13 cellular contexts compared by ENCODE assay signal in the genomic region with DNA sequence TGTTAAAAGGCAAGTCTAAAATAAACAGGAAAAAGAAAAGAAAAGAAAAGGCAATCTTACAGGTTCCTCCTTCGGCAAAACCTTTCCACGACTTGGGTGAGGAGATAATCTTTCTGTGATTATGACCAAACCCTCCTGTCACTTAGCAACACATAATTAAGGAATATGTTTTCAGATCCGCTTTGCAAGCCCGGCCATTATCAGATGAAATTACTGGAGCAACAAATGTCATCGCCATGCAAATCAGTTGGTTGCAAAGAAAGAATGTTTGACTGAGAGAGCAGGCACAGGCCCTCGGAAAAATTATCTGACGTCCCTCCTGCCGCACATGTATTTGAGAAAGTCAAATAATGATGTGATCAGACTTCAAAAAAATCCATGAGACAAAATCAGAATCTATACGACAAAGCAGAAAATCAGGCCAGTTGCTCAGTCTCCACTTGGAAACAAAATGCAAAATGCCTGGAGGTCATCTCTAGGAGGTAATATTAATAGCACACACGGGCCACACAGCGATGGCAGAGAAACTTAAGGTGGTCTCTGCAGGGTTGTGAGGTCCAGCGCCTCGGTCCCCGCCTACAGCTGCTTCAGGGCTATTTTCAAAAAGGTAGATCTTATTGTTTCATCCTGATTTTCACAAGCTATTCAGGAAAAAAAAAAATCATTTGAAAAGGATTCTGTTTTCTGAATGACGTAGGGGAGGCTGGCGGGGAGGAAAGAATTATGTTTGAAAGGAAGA.
DNase-seq lines count a peak whose midpoint lies in the region; ATAC-seq, FAIRE-seq and TF ChIP-seq lines count a peak whose summit lies in the region.
"Had no signal": no experiment of that assay in that cellular context is flagged by ENCODE, and none has a peak within 500 bp of the region (broad histone marks: within the 10 kb centered on the region; RNA-seq: fewer than 3 reads in every experiment).

No MANE protein-coding gene starts in this region.

- intact Hi-C loops in pancreas (cut with DNase I), result no loop called here
- intact Hi-C loops in CD4-positive, alpha-beta memory T cell (cut with micrococcal nuclease), result no loop called here

- CTCF ChIA-PET in CD4-positive, alpha-beta memory T cell (lab: Charles Lee; ENCODE audit: partially characterized antibody), result no interaction called here

- H3K4me3 ChIP-seq in pancreas, result peak overlapping the region in 1 of 4 donors; percentile 17
- no peak overlapping the region for H3K4me3 ChIP-seq in CD4-positive, alpha-beta memory T cell (ENCODE audit: low read length in 2 of 2)

- no peaks in the 10 kb centered on the region for H3K36me3 Mint-ChIP-seq in CD4-positive, alpha-beta memory T cell
- H3K36me3 Mint-ChIP-seq: T-cell had no signal

- H3K27me3 Mint-ChIP-seq in CD4-positive, alpha-beta memory T cell, result peaks cover 4 to 8% of the 10 kb centered on the region in 2 donors
- H3K27me3 Mint-ChIP-seq: T-cell had no signal

- peaks cover 0 to 3% (median 0%) of the 10 kb centered on the region in 4 donors for H3K4me1 Mint-ChIP-seq in CD4-positive, alpha-beta memory T cell
- H3K4me1 Mint-ChIP-seq: T-cell had no signal

- TF ChIP-seq CTCF in pancreas (IDR thresholded peaks at IDR 0.05), result no peak

- H3K9me3 ChIP-seq in pancreas, result no peaks in the 10 kb centered on the region
- no peaks in the 10 kb centered on the region for H3K9me3 ChIP-seq in CD4-positive, alpha-beta memory T cell (ENCODE audit: control insufficient read depth in 1 of 2, low read length in 2 of 2)

- ATAC-seq in pancreas (peak in 2 of 4 donors; percentile 1 to 2), HG02610 (IDR thresholded peaks at IDR 0.05; ENCODE audit: unreplicated experiment) (no peak)
- ATAC-seq: activated T-cell treated with anti-CD3 and anti-CD28 coated beads, Interleukin-2, amount 50 U/mL, for 72 hours; T-cell had no signal

- POLR2A ChIA-PET in CD4-positive, alpha-beta memory T cell (lab: Charles Lee; ENCODE audit: partially characterized antibody), result no interaction called here

- H3K4me3 Mint-ChIP-seq in CD4-positive, alpha-beta memory T cell, result no peak overlapping the region
- H3K4me3 Mint-ChIP-seq: activated T-cell treated with anti-CD3 and anti-CD28 coated beads, Interleukin-2, amount 50 U/mL, for 72 hours; T-cell had no signal

- no peak for FAIRE-seq in pancreas (lab: Jason Lieb, UNC)
- FAIRE-seq: H54 had no signal

- no peaks in the 10 kb centered on the region for H3K27me3 ChIP-seq in pancreas
- H3K27me3 ChIP-seq in CD4-positive, alpha-beta memory T cell (ENCODE audit: insufficient read depth, low read length), result no peaks in the 10 kb centered on the region

- H3K36me3 ChIP-seq in pancreas, result peaks cover 0 to 8% (median 0%) of the 10 kb centered on the region in 3 donors
- H3K36me3 ChIP-seq in CD4-positive, alpha-beta memory T cell (ENCODE audit: insufficient read depth, low read length), result no peaks in the 10 kb centered on the region

- H3K27ac Mint-ChIP-seq in CD4-positive, alpha-beta memory T cell, result no peak overlapping the region
- H3K27ac Mint-ChIP-seq: activated T-cell treated with anti-CD3 and anti-CD28 coated beads, Interleukin-2, amount 50 U/mL, for 72 hours; T-cell had no signal

- H3K9me3 Mint-ChIP-seq in CD4-positive, alpha-beta memory T cell, result no peaks in the 10 kb centered on the region
- H3K9me3 Mint-ChIP-seq: activated T-cell treated with anti-CD3 and anti-CD28 coated beads, Interleukin-2, amount 50 U/mL, for 72 hours had no signal

- DNase-seq in DMS153 (lab: John Stamatoyannopoulos, UW) (peak; percentile 60), NCI-H146 (lab: John Stamatoyannopoulos, UW) (peak; percentile 92), pancreas (peak in 2 of 6 donors; percentile 7 to 17), kidney glomerular epithelial cell (lab: John Stamatoyannopoulos, UW) (no peak)
- DNase-seq in stimulated activated CD4-positive, alpha-beta T cell treated with anti-CD3 and anti-CD28 coated beads, Interleukin-4, amount 100 ng/mL, for 4 hours, result no peak
- DNase-seq in CD4-positive, alpha-beta memory T cell, result no peak
- DNase-seq: activated T-cell treated with anti-CD3 and anti-CD28 coated beads, Interleukin-2, amount 50 U/mL, for 72 hours; Calu3; NCI-H226; T-cell had no signal

- peak overlapping the region; percentile 29 for H3K27ac ChIP-seq in cingulate gyrus (ENCODE audit: low read depth, low read length)
- peak overlapping the region in 3 of 4 donors; percentile 47 to 69 (median 48) for H3K27ac ChIP-seq in pancreas
- H3K27ac ChIP-seq in CD4-positive, alpha-beta memory T cell (ENCODE audit: low read depth, low read length), result no peak overlapping the region

- 38 to 40% methylated on average over 16 of the region's 16 CpGs for WGBS in pancreas, 2 donors

- H3K4me1 ChIP-seq in pancreas, result peaks cover 29 to 41% (median 37%) of the 10 kb centered on the region in 3 donors
- H3K4me1 ChIP-seq in CD4-positive, alpha-beta memory T cell (ENCODE audit: insufficient read depth, low read length), result no peaks in the 10 kb centered on the region

Comparison
In these comparisons a context has a peak if more than half of its experiments do, and no peak if none do; other contexts are left out.
1. DNase-seq: peak in DMS153 (single experiment) and NCI-H146 (single experiment); none in stimulated activated CD4-positive, alpha-beta T cell treated with anti-CD3 and anti-CD28 coated beads, Interleukin-4, amount 100 ng/mL, for 4 hours (0 of 2), kidney glomerular epithelial cell (single experiment) and CD4-positive, alpha-beta memory T cell (0 of 5).